Comparison of ENCODE assay signal across 10 cellular contexts in the genomic region with DNA sequence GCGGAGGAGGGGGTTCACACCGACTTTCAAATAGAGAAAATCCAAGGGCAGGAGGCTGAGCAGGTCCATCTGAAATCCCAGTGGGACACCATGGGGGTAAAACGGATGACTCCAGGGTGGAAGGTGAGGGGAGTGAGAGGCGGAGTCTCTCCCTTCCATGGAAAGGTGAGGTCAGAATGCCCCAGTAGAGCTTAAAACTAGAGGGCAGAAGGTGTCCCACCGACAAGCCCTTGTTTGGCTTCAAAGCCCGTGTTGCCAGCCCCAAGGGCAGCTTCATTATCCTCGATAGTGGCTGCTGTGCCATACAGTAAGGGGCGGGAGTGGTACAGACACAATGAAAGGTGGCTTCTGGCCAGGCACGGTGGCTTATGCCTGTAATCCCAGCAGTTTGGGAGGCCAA. TPM values are rescaled to one million over a fixed set of nuclear protein-coding genes. Genes with fewer than 3 reads are reported as not detected.
"Had no signal": no experiment of that assay in that cellular context is flagged by ENCODE, and none has a peak within 500 bp of the region (broad histone marks: within the 10 kb centered on the region; RNA-seq: fewer than 3 reads in every experiment).

No MANE protein-coding gene starts in this region.

- H3K27ac ChIP-seq: GM23248 had no signal

- FAIRE-seq: HTR-8/SVneo, K562 had no signal

- H3K9me3 ChIP-seq: HAP-1 had no signal

- H3K4me1 ChIP-seq: HAP-1 had no signal

- H2AFZ ChIP-seq: GM23248 had no signal

- DNase-seq: GM23248, H7, HFFc6, IMR-90, KG1 had no signal

- H3K9ac ChIP-seq: GM23248 had no signal

- ATAC-seq: HCT116, K562 had no signal

- H3K4me3 ChIP-seq: GM23248, HAP-1, K562 had no signal

- H3K36me3 ChIP-seq: HAP-1 had no signal

RNA-seq across cellular contexts. Expression of gene CNGB1, which starts 55.7 kb away (rescaled TPM):
- total RNA-seq: GM23248, H7, HT-29, IMR-90, K562 had no signal
- polyA plus RNA-seq: GM23248, IMR-90, K562 had no signal
